14 cellular contexts compared by ENCODE assay signal in the genomic region with DNA sequence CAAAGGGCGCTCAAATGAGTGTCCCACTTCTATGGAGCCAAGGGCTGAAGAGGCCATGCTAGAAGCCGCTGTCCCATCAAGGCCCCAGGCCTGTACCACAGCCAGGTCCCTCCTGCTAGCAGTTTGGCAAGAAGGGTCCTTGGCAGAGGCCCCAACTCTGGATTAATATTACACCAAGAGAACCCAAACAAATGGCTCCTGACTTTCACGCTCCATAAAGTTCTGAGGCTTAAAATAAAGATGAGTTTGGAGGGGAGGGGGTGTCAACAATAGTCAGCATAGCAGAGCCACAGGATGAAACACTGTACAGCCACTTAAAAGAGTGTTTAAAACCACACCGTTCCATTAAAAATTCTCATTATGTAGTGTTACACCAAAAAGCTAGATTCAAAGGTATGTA. TPM values are rescaled to one million over a fixed set of nuclear protein-coding genes. Genes with fewer than 3 reads are reported as not detected.
A peak's percentile ranks its signal among the peaks of the same experiment; 100 is the strongest.
DNase-seq lines count a peak whose midpoint lies in the region; ATAC-seq and TF ChIP-seq lines count a peak whose summit lies in the region.
"Had no signal": no experiment of that assay in that cellular context is flagged by ENCODE, and none has a peak within 500 bp of the region (broad histone marks: within the 10 kb centered on the region; RNA-seq: fewer than 3 reads in every experiment).

No MANE protein-coding gene starts in this region.

- no peak overlapping the region for H3K14ac ChIP-seq in trophoblast cell (ENCODE audit: low read length)

- no peak overlapping the region for H3K9ac ChIP-seq in trophoblast cell (ENCODE audit: low read length)
- H3K9ac ChIP-seq: KMS-11 had no signal

- H3K27me3 ChIP-seq in WERI-Rb-1 (ENCODE audit: insufficient read depth, low read depth, severe bottlenecking) (no peaks in the 10 kb centered on the region), layer of hippocampus (ENCODE audit: control insufficient read depth, insufficient read depth, low read length) (no peaks in the 10 kb centered on the region), vagina (no peaks in the 10 kb centered on the region), trophoblast cell (ENCODE audit: insufficient read depth, low read length) (no peaks in the 10 kb centered on the region)

- no peak overlapping the region for H4K8ac ChIP-seq in trophoblast cell (ENCODE audit: low read depth, low read length)

- no peak overlapping the region for H4K91ac ChIP-seq in trophoblast cell (ENCODE audit: low read depth, low read length)

- H4K12ac ChIP-seq in trophoblast cell (ENCODE audit: low read depth, low read length), result no peak overlapping the region

- H3K4me1 ChIP-seq in vagina (peaks cover 79% of the 10 kb centered on the region), trophoblast cell (ENCODE audit: control insufficient read depth in 1 of 2, insufficient read depth in 2 of 2, low read length in 2 of 2) (peaks cover 13 to 19% of the 10 kb centered on the region in 2 experiments)

- no peak for TF ChIP-seq POLR2A in vagina (IDR thresholded peaks at IDR 0.05)

- ATAC-seq in Right ventricle myocardium inferior (peak; percentile 38), HG03378 (IDR thresholded peaks at IDR 0.05; ENCODE audit: unreplicated experiment) (no peak)
- ATAC-seq: A549; activated CD8-positive, alpha-beta memory T cell treated with anti-CD3 and anti-CD28 coated beads, Interleukin-2, amount 10 ng/mL, durations not matched to agents 7 days and 5 days had no signal

- intact Hi-C loops in Right ventricle myocardium inferior (cut with DNase I) (no loop called here), cardiac septum (cut with DNase I) (no loop called here), vagina (cut with DNase I) (no loop called here)

- H3K9me3 ChIP-seq in WERI-Rb-1 (ENCODE audit: severe bottlenecking), result no peaks in the 10 kb centered on the region
- no peaks in the 10 kb centered on the region for H3K9me3 ChIP-seq in vagina
- no peaks in the 10 kb centered on the region for H3K9me3 ChIP-seq in trophoblast cell (ENCODE audit: insufficient read depth, low read depth, low read length)
- H3K9me3 ChIP-seq: A549 had no signal

- H3K27ac ChIP-seq in WERI-Rb-1, result peak overlapping the region; percentile 87
- peak overlapping the region; percentile 81 for H3K27ac ChIP-seq in layer of hippocampus (ENCODE audit: low read depth, low read length)
- peak overlapping the region; percentile 60 for H3K27ac ChIP-seq in vagina
- no peak overlapping the region for H3K27ac ChIP-seq in trophoblast cell (ENCODE audit: low read depth, low read length)
- H3K27ac ChIP-seq: KMS-11 had no signal

- no peak overlapping the region for H2BK5ac ChIP-seq in trophoblast cell (ENCODE audit: low read depth, low read length, poor library complexity)

- H3K4me3 ChIP-seq in WERI-Rb-1 (ENCODE audit: low read depth, low read length), result no peak overlapping the region
- no peak overlapping the region for H3K4me3 ChIP-seq in vagina
- no peak overlapping the region for H3K4me3 ChIP-seq in trophoblast cell (ENCODE audit: low read depth, low read length)
- H3K4me3 ChIP-seq: A549 had no signal

- H2AFZ ChIP-seq in trophoblast cell (ENCODE audit: insufficient read depth, low read length, poor library complexity), result no peak overlapping the region

- no peak overlapping the region for H2BK12ac ChIP-seq in trophoblast cell (ENCODE audit: low read length)

- H2BK120ac ChIP-seq in trophoblast cell (ENCODE audit: insufficient read depth, low read length, poor library complexity), result no peak overlapping the region

- H3K36me3 ChIP-seq in WERI-Rb-1, result no peaks in the 10 kb centered on the region
- no peaks in the 10 kb centered on the region for H3K36me3 ChIP-seq in vagina
- no peaks in the 10 kb centered on the region for H3K36me3 ChIP-seq in trophoblast cell (ENCODE audit: control insufficient read depth in 1 of 2, insufficient read depth in 2 of 2, low read length in 2 of 2)

- WGBS in trophoblast cell (ENCODE audit: extremely low coverage, insufficient coverage, insufficient read length), result no CpG with 5 or more reads among the region's 4 CpGs

- DNase-seq in Right ventricle myocardium inferior (ENCODE audit: missing footprints) (no peak), cardiac septum (ENCODE audit: low spot score) (no peak), WERI-Rb-1 (no peak), vagina (ENCODE audit: extremely low spot score in 2 of 2) (no peak), trophoblast cell (no peak), globus pallidus (ENCODE audit: low spot score) (no peak)
- DNase-seq: activated CD8-positive, alpha-beta memory T cell treated with anti-CD3 and anti-CD28 coated beads, Interleukin-2, amount 10 ng/mL, durations not matched to agents 7 days and 5 days; activated naive CD4-positive, alpha-beta T cell treated with anti-CD3 and anti-CD28 coated beads, Interleukin-2, amount 50 U/mL, for 16 hours; COR-L47; naive B cell had no signal

- no peak overlapping the region for H3K18ac ChIP-seq in trophoblast cell (ENCODE audit: low read length)

- no peak overlapping the region for H2AK5ac ChIP-seq in trophoblast cell (ENCODE audit: low read length)

- no peaks in the 10 kb centered on the region for H3K79me1 ChIP-seq in trophoblast cell (ENCODE audit: low read length)

- TF ChIP-seq CTCF in WERI-Rb-1 (IDR thresholded peaks at IDR 0.05; ENCODE audit: low read depth, low read length) (no peak), vagina (IDR thresholded peaks at IDR 0.05) (no peak)

- H3K79me2 ChIP-seq in trophoblast cell (ENCODE audit: control insufficient read depth, insufficient read depth, low read length, poor library complexity), result no peaks in the 10 kb centered on the region

- no peak overlapping the region for H3K4me2 ChIP-seq in trophoblast cell (ENCODE audit: low read length)
- H3K4me2 ChIP-seq: A549, KMS-11 had no signal

- no peak overlapping the region for H3K23ac ChIP-seq in trophoblast cell (ENCODE audit: low read length)

- no peak overlapping the region for H3K4ac ChIP-seq in trophoblast cell (ENCODE audit: low read depth, low read length)

RNA-seq across cellular contexts. Expression of a gene that starts 30.5 kb away (rescaled TPM):
- total RNA-seq in Right ventricle myocardium inferior, result 49.1 TPM
- total RNA-seq in cardiac septum, result 46.6 TPM
- total RNA-seq in vagina, result 28.7 TPM
- polyA plus RNA-seq in trophoblast cell (2013), result 12.4 and 13.0 TPM in 2 replicates
- total RNA-seq: activated CD8-positive, alpha-beta memory T cell treated with anti-CD3 and anti-CD28 coated beads, Interleukin-2, amount 10 ng/mL, durations not matched to agents 7 days and 5 days had no signal
